In the genomic region with DNA sequence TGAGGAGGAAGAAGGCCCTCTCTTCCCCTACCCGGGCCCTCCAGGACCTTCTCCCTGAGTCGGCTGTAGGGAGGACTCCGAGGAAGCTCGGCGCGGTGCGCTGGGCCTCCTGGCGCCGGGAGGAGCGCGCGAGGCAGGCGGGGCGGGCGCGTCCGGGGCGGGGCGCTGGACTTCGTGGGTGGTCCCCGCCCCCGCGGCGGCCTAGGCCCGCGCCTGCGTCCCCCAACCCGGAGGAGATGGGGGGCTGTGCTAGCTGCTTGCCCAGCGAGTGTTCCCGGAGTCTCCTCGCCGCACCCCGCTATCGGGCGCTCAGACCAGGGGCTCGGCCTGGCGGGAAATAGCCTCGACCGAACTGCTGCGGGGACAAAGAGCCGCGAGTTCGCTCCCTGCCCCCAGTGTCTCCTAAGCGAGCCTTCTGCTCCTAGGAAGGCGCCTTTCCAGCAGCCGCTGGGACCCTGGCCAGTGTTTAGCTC, we compare ENCODE assay signal across 8 cellular contexts. TPM values are rescaled to one million over a fixed set of nuclear protein-coding genes. Genes with fewer than 3 reads are reported as not detected.
DNase-seq lines count a peak whose midpoint lies in the region; ATAC-seq and TF ChIP-seq lines count a peak whose summit lies in the region.

No MANE protein-coding gene starts in this region.

- POLR2A ChIA-PET in HEK293T (lab: Yijun Ruan, JAX) = no interaction called here

- H3K27ac Mint-ChIP-seq in activated T-helper 17 cell treated with anti-CD3 and anti-CD28 coated beads, Interleukin-2, amount 50 U/mL, for 72 hours = no peak overlapping the region

- no peaks in the 10 kb centered on the region for H3K36me3 ChIP-seq in left ventricle myocardium inferior

- peak overlapping the region; percentile 64 for H3K4me3 Mint-ChIP-seq in activated T-helper 17 cell treated with anti-CD3 and anti-CD28 coated beads, Interleukin-2, amount 50 U/mL, for 72 hours

- CTCF ChIA-PET in HEK293T (lab: Yijun Ruan, JAX) = no interaction called here

- no peaks in the 10 kb centered on the region for H3K9me3 ChIP-seq in left ventricle myocardium inferior (replicated peaks)

- peaks cover 20% of the 10 kb centered on the region for H3K4me1 ChIP-seq in left ventricle myocardium inferior

- TF ChIP-seq CTCF in HL-60 (IDR thresholded peaks at IDR 0.05; ENCODE audit: insufficient read depth, low read length) (no peak), left ventricle myocardium inferior (IDR thresholded peaks at IDR 0.05; ENCODE audit: borderline replicate concordance) (no peak)

- peaks cover 28% of the 10 kb centered on the region for H3K27me3 Mint-ChIP-seq in activated T-helper 17 cell treated with anti-CD3 and anti-CD28 coated beads, Interleukin-2, amount 50 U/mL, for 72 hours

- H3K27ac ChIP-seq in HL-60 (replicated peaks) (no peak overlapping the region), left ventricle myocardium inferior (replicated peaks) (peak overlapping the region; percentile 33)

- ATAC-seq in activated T-helper 17 cell treated with anti-CD3 and anti-CD28 coated beads, Interleukin-2, amount 50 U/mL, for 72 hours (replicated peaks) = peak; percentile 52
- peak; percentile 94 for ATAC-seq in sciatic nerve

- peak overlapping the region; percentile 28 for H3K4me3 ChIP-seq in HL-60 (replicated peaks; ENCODE audit: insufficient read depth, low read length)
- H3K4me3 ChIP-seq in left ventricle myocardium inferior = peak overlapping the region; percentile 70

- no peaks in the 10 kb centered on the region for H3K4me1 Mint-ChIP-seq in activated T-helper 17 cell treated with anti-CD3 and anti-CD28 coated beads, Interleukin-2, amount 50 U/mL, for 72 hours

- intact Hi-C loops in left ventricle myocardium inferior (cut with micrococcal nuclease) (no loop called here), sciatic nerve (cut with DNase I) (loop anchor here (2.0 kb wide), 1 partner anchor 40 kb away; no protein-coding TSS in a partner anchor)

- DNase-seq in GM03348 (ENCODE audit: low spot score) = peak; percentile 56
- no peak for DNase-seq in HL-60 (ENCODE audit: low read depth in 1 of 2, low spot score in 1 of 2)
- DNase-seq in left ventricle myocardium inferior = peak; percentile 58
- peak; percentile 79 for DNase-seq in sciatic nerve (ENCODE audit: low spot score)
- DNase-seq in T-helper 9 cell = no peak
- no peak for DNase-seq in HEK293T (ENCODE audit: extremely low spot score)
- DNase-seq in NCI-H187 (lab: John Stamatoyannopoulos, UW) = no peak

- H3K27me3 ChIP-seq in HL-60 (ENCODE audit: insufficient read depth, poor library complexity, severe bottlenecking) (no peaks in the 10 kb centered on the region), left ventricle myocardium inferior (ENCODE audit: low read depth) (peaks cover 4% of the 10 kb centered on the region)

- no peaks in the 10 kb centered on the region for H3K36me3 Mint-ChIP-seq in activated T-helper 17 cell treated with anti-CD3 and anti-CD28 coated beads, Interleukin-2, amount 50 U/mL, for 72 hours (ENCODE audit: low read depth)

- H3K9me3 Mint-ChIP-seq in activated T-helper 17 cell treated with anti-CD3 and anti-CD28 coated beads, Interleukin-2, amount 50 U/mL, for 72 hours = no peaks in the 10 kb centered on the region

TF ChIP-seq in HEK293T, 16 proteins besides CTCF, POLR2A, EP300 and RAD21:
- TF ChIP-seq TARDBP (IDR thresholded peaks at IDR 0.05) = no peak

RNA-seq across cellular contexts. Expression of a gene that starts 19.2 kb away (rescaled TPM):
- under 1 TPM in 1 of 2 donors, not detected in 1; 0.08 TPM for total RNA-seq in activated T-helper 17 cell treated with anti-CD3 and anti-CD28 coated beads, Interleukin-2, amount 50 U/mL, for 72 hours
- total RNA-seq in left ventricle myocardium inferior (4.6 TPM), sciatic nerve (24.8 TPM)

RNA-seq across cellular contexts. Expression of a gene that starts 24.7 kb away (rescaled TPM):
- total RNA-seq in activated T-helper 17 cell treated with anti-CD3 and anti-CD28 coated beads, Interleukin-2, amount 50 U/mL, for 72 hours = 1 to 10 TPM in 1 of 2 donors, under 1 TPM in 1; 0.67 to 2.6 TPM
- total RNA-seq in left ventricle myocardium inferior (9.7 TPM), sciatic nerve (11.8 TPM)

RNA-seq across cellular contexts. Expression of a gene that starts 55.6 kb away (rescaled TPM):
- 10 to 100 TPM; 21.5 to 39.8 TPM for total RNA-seq in activated T-helper 17 cell treated with anti-CD3 and anti-CD28 coated beads, Interleukin-2, amount 50 U/mL, for 72 hours
- total RNA-seq in left ventricle myocardium inferior (6.0 TPM), sciatic nerve (46.1 TPM)

Comparison
In these comparisons a context has a peak if more than half of its experiments do, and no peak if none do; other contexts are left out.
1. DNase-seq: peak in GM03348 (single experiment), left ventricle myocardium inferior (single experiment) and sciatic nerve (single experiment); none in HL-60 (0 of 2), T-helper 9 cell (single experiment), HEK293T (single experiment) and NCI-H187 (0 of 2).